ENCODE assay signal across 8 cellular contexts in the genomic region with DNA sequence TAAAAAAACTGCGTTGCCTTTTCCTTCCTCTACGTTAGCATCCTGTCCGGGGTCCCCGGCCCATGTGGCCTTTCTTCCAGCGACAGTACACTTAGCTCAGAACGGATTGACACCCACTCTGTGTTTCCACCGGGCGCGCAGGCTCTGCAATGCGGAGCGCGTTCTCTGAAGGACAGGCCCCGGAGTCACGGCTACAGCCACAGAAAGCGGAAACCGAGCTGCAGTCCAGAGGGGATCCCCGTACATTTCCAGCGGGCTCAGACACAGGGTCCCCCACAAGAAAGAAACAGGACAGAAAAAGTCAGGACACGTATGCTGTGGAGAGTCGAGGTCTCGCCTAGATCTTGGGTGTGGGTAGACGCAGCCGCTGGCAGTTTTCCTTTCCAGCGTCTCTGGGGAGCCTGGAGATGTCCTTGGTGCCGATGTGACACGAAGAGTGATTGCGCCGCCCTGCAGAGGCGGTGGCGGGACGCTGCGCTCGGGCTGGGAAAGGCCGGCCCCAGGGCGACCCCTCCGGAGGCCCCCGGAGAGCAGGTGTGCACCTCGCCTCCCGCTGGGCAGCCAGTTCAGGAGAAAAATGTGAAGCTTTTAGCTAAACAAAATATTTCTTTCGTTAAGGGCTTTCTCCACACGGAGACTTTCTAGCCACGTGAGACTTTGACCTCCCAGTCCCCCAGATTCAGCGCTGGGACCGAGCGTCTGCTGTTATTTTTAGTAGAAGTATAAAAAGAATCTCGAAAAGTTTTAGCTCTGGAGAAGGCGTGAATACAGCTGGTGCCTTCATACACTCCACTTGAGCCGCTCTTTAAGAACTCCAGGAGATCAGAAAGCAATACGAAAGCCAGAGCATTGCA. TPM values are rescaled to one million over a fixed set of nuclear protein-coding genes. Genes with fewer than 3 reads are reported as not detected.
DNase-seq lines count a peak whose midpoint lies in the region; ATAC-seq and TF ChIP-seq lines count a peak whose summit lies in the region.

No MANE protein-coding gene starts in this region.

- CTCF ChIA-PET in CD4-positive, alpha-beta T cell (lab: Charles Lee): interaction anchor here (1.3 to 5.1 kb wide), 2 partner anchors 55 to 225 kb away, joined by 5 to 73 read pairs; no protein-coding TSS in a partner anchor

- ATAC-seq in CD4-positive, alpha-beta T cell (ENCODE audit: poor library complexity): peak; percentile 13
- ATAC-seq in GM21360 (IDR thresholded peaks at IDR 0.05; ENCODE audit: unreplicated experiment) (peak; percentile 46), left colon (peak; percentile 21)

- no peaks in the 10 kb centered on the region for H3K36me3 ChIP-seq in OCI-LY3 (replicated peaks; ENCODE audit: low read depth, low read length)

- in situ Hi-C loops in T47D (cut with HindIII; ENCODE audit: low pct_unique_long_range_greater_than_20kb, low sequenced_read_pairs): no loop called here

- H3K4me3 Mint-ChIP-seq in CD4-positive, alpha-beta T cell: peak overlapping the region; percentile 87

- H3K4me3 ChIP-seq in OCI-LY3 (ENCODE audit: low read length): peak overlapping the region; percentile 84

- H4K20me1 ChIP-seq in OCI-LY3 (ENCODE audit: insufficient read depth, low read length): no peaks in the 10 kb centered on the region

- peak overlapping the region; percentile 71 for H3K9ac ChIP-seq in OCI-LY3 (ENCODE audit: low read length)

- no peak for TF ChIP-seq CTCF in CD4-positive, alpha-beta T cell (IDR thresholded peaks at IDR 0.05)
- peak; percentile 37 for TF ChIP-seq CTCF in OCI-LY3 (IDR thresholded peaks at IDR 0.05; ENCODE audit: low read depth, low read length)

- H3K4me2 ChIP-seq in OCI-LY3 (ENCODE audit: low read length): peak overlapping the region; percentile 94

- 0 out of 2 replicates have a peak overlapping the region, but pooled peaks have one; percentile 30 for H2AFZ ChIP-seq in OCI-LY3 (ENCODE audit: low read depth, low read length)

- intact Hi-C loops in CD4-positive, alpha-beta T cell (cut with DNase I, micrococcal nuclease): loop anchor here in 1 of 2 experiments (2.0 kb wide), 2 partner anchors 21 to 225 kb away; no protein-coding TSS in a partner anchor
- intact Hi-C loops in left colon (cut with DNase I, micrococcal nuclease): loop anchor here in 1 of 2 donors (5.0 to 10.0 kb wide), 2 partner anchors 56 to 213 kb away; no protein-coding TSS in a partner anchor

- H3K27me3 ChIP-seq in CD4-positive, alpha-beta T cell (ENCODE audit: control insufficient read depth, insufficient read depth, low read length): no peaks in the 10 kb centered on the region
- 0 out of 2 replicates have a peak, but pooled peaks cover 27% of the 10 kb centered on the region for H3K27me3 ChIP-seq in OCI-LY3 (ENCODE audit: low read depth, low read length)

- H3K27ac ChIP-seq in CD4-positive, alpha-beta T cell (ENCODE audit: low read depth, low read length): no peak overlapping the region
- H3K27ac ChIP-seq in OCI-LY3 (ENCODE audit: low read length): peak overlapping the region; percentile 46; the same call in 1 of the 2 replicates

- peaks cover 20% of the 10 kb centered on the region for H3K4me1 Mint-ChIP-seq in CD4-positive, alpha-beta T cell (ENCODE audit: low read depth)

- H3K79me2 ChIP-seq in OCI-LY3 (ENCODE audit: low read length): no peaks in the 10 kb centered on the region

- no peaks in the 10 kb centered on the region for H3K9me3 Mint-ChIP-seq in CD4-positive, alpha-beta T cell

- DNase-seq in CD4-positive, alpha-beta T cell: peak in 4 of 10 experiments; percentile 16 to 48 (median 26)
- peak; percentile 26 to 35 for DNase-seq in T47D (ENCODE audit: low read depth in 1 of 2, low spot score in 1 of 2)
- peak in 1 of 2 donors; percentile 41 for DNase-seq in left colon
- DNase-seq in stimulated activated CD8-positive, alpha-beta memory T cell treated with anti-CD3 and anti-CD28 coated beads, Interleukin-12 subunit alpha, Interleukin-12 subunit beta, amount 100 ng/mL, for 4 hours (ENCODE audit: low read depth): peak; percentile 28
- DNase-seq in NCI-H2107 (lab: John Stamatoyannopoulos, UW): no peak
- no peak for DNase-seq in NK-92 treated with Interleukin-12 subunit alpha and Interleukin-12 subunit beta, amount 100 ng/mL, for 24 hours (lab: John Stamatoyannopoulos, UW)

- H3K4me1 ChIP-seq in OCI-LY3 (ENCODE audit: low read length): peaks cover 43% of the 10 kb centered on the region

- peak overlapping the region; percentile 68 for H3K27ac Mint-ChIP-seq in CD4-positive, alpha-beta T cell

- H3K36me3 Mint-ChIP-seq in CD4-positive, alpha-beta T cell (ENCODE audit: low read depth): peaks cover 17% of the 10 kb centered on the region

- no peaks in the 10 kb centered on the region for H3K27me3 Mint-ChIP-seq in CD4-positive, alpha-beta T cell

- POLR2A ChIA-PET in CD4-positive, alpha-beta T cell (lab: Charles Lee): interaction anchor here (1.3 to 2.7 kb wide), 6 partner anchors 10 to 56 kb away, joined by 3 to 19 read pairs (median 10); no protein-coding TSS in a partner anchor

- H3K9me3 ChIP-seq in CD4-positive, alpha-beta T cell (ENCODE audit: control insufficient read depth, low read length): no peaks in the 10 kb centered on the region
- no peaks in the 10 kb centered on the region for H3K9me3 ChIP-seq in OCI-LY3 (ENCODE audit: insufficient read depth, low read length)

RNA-seq across cellular contexts. Expression of a gene that starts 1.3 kb away (rescaled TPM):
- total RNA-seq in CD4-positive, alpha-beta T cell: under 1 TPM; 0.61 to 0.74 TPM
- total RNA-seq in left colon: 10 to 100 TPM in 1 of 2 donors, 1 to 10 TPM in 1; 8.5 to 11.3 TPM

Comparison
In these comparisons a context has a peak if more than half of its experiments do, and no peak if none do; other contexts are left out.
1. DNase-seq: peak in T47D (2 of 2) and stimulated activated CD8-positive, alpha-beta memory T cell treated with anti-CD3 and anti-CD28 coated beads, Interleukin-12 subunit alpha, Interleukin-12 subunit beta, amount 100 ng/mL, for 4 hours (single experiment); none in NCI-H2107 (single experiment) and NK-92 treated with Interleukin-12 subunit alpha and Interleukin-12 subunit beta, amount 100 ng/mL, for 24 hours (single experiment).
2. RNA of a gene that starts 1.3 kb away (total RNA-seq): 8.5 to 11.3 TPM in left colon; 0.61 to 0.74 TPM in CD4-positive, alpha-beta T cell; every median in the first group is over 4 times any median in the second.
3. Peak in every context shown above with its lines, with median percentiles within 50 percentile points of each other: ATAC-seq.